In genomic region chr11:8785457-8785856, GRCh38 we compare ENCODE assay signal across 16 cellular contexts.
DNase-seq lines count a peak whose midpoint lies in the region; ATAC-seq and TF ChIP-seq lines count a peak whose summit lies in the region.
"Had no signal": no experiment of that assay in that cellular context is flagged by ENCODE, and none has a peak within 500 bp of the region (broad histone marks: within the 10 kb centered on the region; RNA-seq: fewer than 3 reads in every experiment).

No MANE protein-coding gene starts in this region.

- peaks cover 0 to 4% (median 0%) of the 10 kb centered on the region in 9 donors for H3K36me3 ChIP-seq in heart right ventricle
- H3K36me3 ChIP-seq in gastroesophageal sphincter, result no peaks in the 10 kb centered on the region
- no peaks in the 10 kb centered on the region for H3K36me3 ChIP-seq in uterus

- H3K36me3 Mint-ChIP-seq in osteocyte (ENCODE audit: unreplicated experiment), result peaks cover 43% of the 10 kb centered on the region

- H3K27ac Mint-ChIP-seq in osteocyte (ENCODE audit: unreplicated experiment), result peak overlapping the region; percentile 7
- H3K27ac Mint-ChIP-seq: CD4-positive, alpha-beta T cell had no signal

- ATAC-seq in heart right ventricle (peak in 5 of 8 donors; percentile 14 to 71 (median 45)), Right ventricle myocardium inferior (no peak), gastroesophageal sphincter (no peak)

- H3K4me3 ChIP-seq in heart right ventricle, result no peak overlapping the region
- no peak overlapping the region for H3K4me3 ChIP-seq in gastroesophageal sphincter
- H3K4me3 ChIP-seq in uterus, result no peak overlapping the region

- peak overlapping the region in 4 of 10 donors; percentile 14 to 49 (median 36) for H3K27ac ChIP-seq in heart right ventricle
- H3K27ac ChIP-seq in gastroesophageal sphincter, result peak overlapping the region; percentile 20 to 79 (median 70)
- H3K27ac ChIP-seq in uterus, result peak overlapping the region; percentile 69 to 74

- no peaks in the 10 kb centered on the region for H3K9me3 Mint-ChIP-seq in osteocyte (ENCODE audit: unreplicated experiment)
- H3K9me3 Mint-ChIP-seq: CD4-positive, alpha-beta T cell; H9 had no signal

- TF ChIP-seq POLR2A in gastroesophageal sphincter (IDR thresholded peaks at IDR 0.05) (no peak), uterus (IDR thresholded peaks at IDR 0.05) (no peak)

- H3K4me3 Mint-ChIP-seq in osteocyte (ENCODE audit: unreplicated experiment), result no peak overlapping the region
- H3K4me3 Mint-ChIP-seq: CD4-positive, alpha-beta T cell; H9 had no signal

- no peaks in the 10 kb centered on the region for H3K9me3 ChIP-seq in heart right ventricle
- H3K9me3 ChIP-seq in gastroesophageal sphincter, result no peaks in the 10 kb centered on the region
- H3K9me3 ChIP-seq in uterus, result no peaks in the 10 kb centered on the region
- H3K9me3 ChIP-seq: Caco-2 had no signal

- H3K4me1 ChIP-seq in heart right ventricle, result peaks cover 8 to 69% (median 51%) of the 10 kb centered on the region in 9 donors
- peaks cover 12 to 100% (median 15%) of the 10 kb centered on the region in 3 donors for H3K4me1 ChIP-seq in gastroesophageal sphincter
- peaks cover 14 to 24% of the 10 kb centered on the region in 2 donors for H3K4me1 ChIP-seq in uterus
- H3K4me1 ChIP-seq: Caco-2 had no signal

- H3K27me3 Mint-ChIP-seq in osteocyte (ENCODE audit: unreplicated experiment), result no peaks in the 10 kb centered on the region

- H3K27me3 ChIP-seq in heart right ventricle (no peaks in the 10 kb centered on the region), gastroesophageal sphincter (no peaks in the 10 kb centered on the region), uterus (no peaks in the 10 kb centered on the region)

- TF ChIP-seq CTCF in heart right ventricle (IDR thresholded peaks at IDR 0.05), result no peak
- no peak for TF ChIP-seq CTCF in gastroesophageal sphincter (IDR thresholded peaks at IDR 0.05)
- no peak for TF ChIP-seq CTCF in osteocyte (IDR thresholded peaks at IDR 0.05)
- TF ChIP-seq CTCF in uterus (IDR thresholded peaks at IDR 0.05), result no peak

- no peak for DNase-seq in heart right ventricle
- DNase-seq in Right ventricle myocardium inferior (ENCODE audit: missing footprints), result no peak
- DNase-seq in osteocyte (ENCODE audit: extremely low spot score, unreplicated experiment), result no peak
- no peak for DNase-seq in uterus
- no peak for DNase-seq in activated naive CD4-positive, alpha-beta T cell treated with Interleukin-2 at 50 U/mL for 16 hours
- DNase-seq in NCI-H1436 treated with DMSO at 0.1 percent for 48 hours (lab: John Stamatoyannopoulos, UW), result no peak
- DNase-seq in SHP77 treated with DMSO at 0.1 percent for 48 hours (lab: John Stamatoyannopoulos, UW), result no peak
- DNase-seq: Caco-2; CD4-positive, alpha-beta T cell; H9; IMR-90; NCI-H1092 treated with DMSO at 0.1 percent for 48 hours; NCI-H2081 treated with DMSO at 0.1 percent for 48 hours; NCI-H748 treated with DMSO at 0.1 percent for 48 hours; SHP77 had no signal

- intact Hi-C loops in heart right ventricle (cut with DNase I), result no loop called here
- intact Hi-C loops in Right ventricle myocardium inferior (cut with DNase I), result no loop called here
- intact Hi-C loops in uterus (cut with DNase I; ENCODE audit: low total_unique reads), result no loop called here

- peaks cover 25% of the 10 kb centered on the region for H3K4me1 Mint-ChIP-seq in osteocyte (ENCODE audit: unreplicated experiment)

- TF ChIP-seq EP300 in gastroesophageal sphincter (IDR thresholded peaks at IDR 0.05), result no peak

- WGBS in heart right ventricle, 2 donors, result 61 to 64% methylated on average over 3 of the region's 3 CpGs
- WGBS in gastroesophageal sphincter (ENCODE audit: low coverage in 1 of 2), 2 donors, result 0 to 100% methylated on average over 1 of the region's 3 CpGs

Comparison
In these comparisons a context has a peak if more than half of its experiments do, and no peak if none do; other contexts are left out.
1. ATAC-seq: peak in heart right ventricle (5 of 8); none in Right ventricle myocardium inferior (single experiment) and gastroesophageal sphincter (single experiment).